Comparison of ENCODE assay signal across 8 cellular contexts in genomic region chr9:125200216-125201047, GRCh38. TPM values are rescaled to one million over a fixed set of nuclear protein-coding genes. Genes with fewer than 3 reads are reported as not detected.
DNase-seq lines count a peak whose midpoint lies in the region; ATAC-seq and TF ChIP-seq lines count a peak whose summit lies in the region.

TSS of gene RABEPK (plus strand) at chr9:125200542. CDS start at chr9:125203014, 2,472 bp downstream.

- CTCF ChIA-PET in activated CD4-positive, alpha-beta T cell treated with anti-CD3 and anti-CD28 coated beads for 36 hours (lab: Charles Lee): interaction anchor here (0.5 to 0.7 kb wide), 2 partner anchors 45 to 135 kb away, joined by 3 read pairs; no protein-coding TSS in a partner anchor

- peak within 1 kb of the TSS; percentile 85 for H3K4me3 ChIP-seq in choroid plexus epithelial cell (ENCODE audit: low read depth, low read length)

- H3K36me3 Mint-ChIP-seq in activated CD4-positive, alpha-beta T cell treated with anti-CD3 and anti-CD28 coated beads for 36 hours (ENCODE audit: low read depth): peaks cover 22% of the 10 kb centered on the region

- peak within 1 kb of the TSS; percentile 80 for H3K27ac Mint-ChIP-seq in activated CD4-positive, alpha-beta T cell treated with anti-CD3 and anti-CD28 coated beads for 36 hours

- DNase-seq in AG20443 (ENCODE audit: low spot score) (peak; percentile 98), NCI-H460 (ENCODE audit: extremely low read depth, low read depth) (peak; percentile 91), choroid plexus epithelial cell (ENCODE audit: low read depth) (peak; percentile 97), kidney tubule cell (ENCODE audit: low spot score) (peak; percentile 95)
- DNase-seq in activated CD4-positive, alpha-beta T cell treated with anti-CD3 and anti-CD28 coated beads for 36 hours: peak; percentile 95
- peak; percentile 83 to 91 (median 88) for DNase-seq in stimulated activated CD4-positive, alpha-beta T cell treated with anti-CD3 and anti-CD28 coated beads, Interleukin-1b, Interleukin-23, amount 100 ng/mL, for 24 hours (ENCODE audit: low read depth in 4 of 4, low spot score in 1 of 4)

- intact Hi-C loops in activated CD4-positive, alpha-beta T cell treated with anti-CD3 and anti-CD28 coated beads for 36 hours (cut with DNase I, micrococcal nuclease): loop anchor here (1.0 kb wide), 8 partner anchors 11 to 546 kb away; partner anchors contain the start of genes HSPA5 (in 2 of the 2), PPP6C (in 2 of the 2), GAPVD1 (in 1 of the 2) and GOLGA1 (in 1 of the 2)

- POLR2A ChIA-PET in activated CD4-positive, alpha-beta T cell treated with anti-CD3 and anti-CD28 coated beads for 36 hours (lab: Charles Lee): interaction anchor here (0.7 to 0.8 kb wide), 2 partner anchors 10 to 41 kb away, joined by 4 to 6 read pairs; partner anchors contain the start of gene HSPA5

- TF ChIP-seq CTCF in choroid plexus epithelial cell (conservative IDR thresholded peaks at IDR 0.05; ENCODE audit: low read depth, low read length): no peak

- ATAC-seq in GM19043 (IDR thresholded peaks at IDR 0.05; ENCODE audit: low read depth, unreplicated experiment) (peak; percentile 98), HG03378 (IDR thresholded peaks at IDR 0.05; ENCODE audit: unreplicated experiment) (peak; percentile 88)
- peak; percentile 98 for ATAC-seq in activated CD4-positive, alpha-beta T cell treated with anti-CD3 and anti-CD28 coated beads for 36 hours

- H3K4me1 Mint-ChIP-seq in activated CD4-positive, alpha-beta T cell treated with anti-CD3 and anti-CD28 coated beads for 36 hours: peaks cover 30% of the 10 kb centered on the region

- no peaks in the 10 kb centered on the region for H3K9me3 Mint-ChIP-seq in activated CD4-positive, alpha-beta T cell treated with anti-CD3 and anti-CD28 coated beads for 36 hours (ENCODE audit: low read depth)

- no peaks in the 10 kb centered on the region for H3K27me3 Mint-ChIP-seq in activated CD4-positive, alpha-beta T cell treated with anti-CD3 and anti-CD28 coated beads for 36 hours

- H3K4me3 Mint-ChIP-seq in activated CD4-positive, alpha-beta T cell treated with anti-CD3 and anti-CD28 coated beads for 36 hours: peak within 1 kb of the TSS; percentile 83

RNA-seq across cellular contexts. Expression of gene RABEPK, which starts in this region (rescaled TPM):
- 62.0 and 63.2 TPM in 2 replicates for total RNA-seq in NCI-H460 (2014; rRNA removed; shearing (Covaris generic))
- polyA plus RNA-seq in NCI-H460 (2014; cell fraction: nucleus; rRNA removed): 48.7 and 49.6 TPM in 2 replicates
- total RNA-seq in activated CD4-positive, alpha-beta T cell treated with anti-CD3 and anti-CD28 coated beads for 36 hours: 10 to 100 TPM; 29.1 to 33.1 TPM

Comparison
In these comparisons a context has a peak if more than half of its experiments do, and no peak if none do; other contexts are left out.
1. Peak in every context shown above with its lines: DNase-seq, ATAC-seq and H3K4me3 ChIP-seq.